2 cellular contexts compared by ENCODE assay signal in genomic region chr13:110254151-110254679, GRCh38.
TF ChIP-seq lines count a peak whose summit lies in the region.

No MANE protein-coding gene starts in this region.

TF ChIP-seq in SK-N-SH, 30 proteins besides CTCF, POLR2A, EP300 and RAD21 (continued from another document):
- TF ChIP-seq REST (IDR thresholded peaks at IDR 0.05; ENCODE audit: low read depth, low read length) (no peak), USF2 (IDR thresholded peaks at IDR 0.05; ENCODE audit: borderline replicate concordance, low read depth, low read length) (no peak), GATA2 (CRISPR knock-in tag; IDR thresholded peaks at IDR 0.05) (no peak), EZH2phosphoT487 (IDR thresholded peaks at IDR 0.05; ENCODE audit: borderline replicate concordance, low read depth) (no peak), NRF1 (IDR thresholded peaks at IDR 0.05; ENCODE audit: low read depth, low read length) (no peak), TEAD4 (IDR thresholded peaks at IDR 0.05; ENCODE audit: borderline replicate concordance, insufficient read depth) (no peak), TAF1 (IDR thresholded peaks at IDR 0.05; ENCODE audit: borderline replicate concordance, low read depth, low read length) (no peak), NFIC (IDR thresholded peaks at IDR 0.05; ENCODE audit: borderline replicate concordance) (no peak), FOSL2 (IDR thresholded peaks at IDR 0.05; ENCODE audit: borderline replicate concordance, low read depth) (no peak), YY1 (IDR thresholded peaks at IDR 0.05; ENCODE audit: low read depth) (no peak), FOXM1 (IDR thresholded peaks at IDR 0.05; ENCODE audit: low read depth) (no peak), MEF2A (IDR thresholded peaks at IDR 0.05; ENCODE audit: borderline replicate concordance, low read depth) (no peak), IRF3 (IDR thresholded peaks at IDR 0.05; ENCODE audit: low read depth, low read length) (no peak)
TF ChIP-seq in SK-N-SH: peak in this region for 0.

TF ChIP-seq in SK-N-SH treated with all-trans-retinoic acid at 6 μM for 48 hours, 23 proteins besides CTCF, POLR2A, EP300 and RAD21 (continued from another document):
- TF ChIP-seq TSHZ2 (CRISPR knock-in tag; IDR thresholded peaks at IDR 0.05) (no peak), BACH2 (CRISPR knock-in tag; IDR thresholded peaks at IDR 0.05; ENCODE audit: borderline replicate concordance) (no peak), PATZ1 (CRISPR knock-in tag; IDR thresholded peaks at IDR 0.05; ENCODE audit: borderline replicate concordance) (no peak), CSDC2 (CRISPR knock-in tag; IDR thresholded peaks at IDR 0.05) (no peak)
TF ChIP-seq in SK-N-SH treated with all-trans-retinoic acid at 6 μM for 48 hours: peak in this region for 0.
